Comparison of ENCODE assay signal across 8 cellular contexts in genomic region chr1:41361028-41361494, GRCh38. TPM values are rescaled to one million over a fixed set of nuclear protein-coding genes. Genes with fewer than 3 reads are reported as not detected.
DNase-seq lines count a peak whose midpoint lies in the region; ATAC-seq and TF ChIP-seq lines count a peak whose summit lies in the region.

Gene FOXO6, plus strand, starts transcription at chr1:41361434.

- peak; percentile 28 for TF ChIP-seq CTCF in AG04449 (IDR thresholded peaks at IDR 0.05; ENCODE audit: insufficient read depth, low read length, missing control alignments)

- peak within 1 kb of the TSS; percentile 55 for H3K4me3 ChIP-seq in AG04449 (ENCODE audit: low read depth, low read length)

- POLR2A ChIA-PET in AG04449 (lab: Yijun Ruan, JAX) = no interaction called here

- ATAC-seq in GM18909 (IDR thresholded peaks at IDR 0.05; ENCODE audit: poor library complexity, unreplicated experiment) = peak; percentile 91
- peak; percentile 88 for ATAC-seq in HG03280 (IDR thresholded peaks at IDR 0.05; ENCODE audit: unreplicated experiment)
- peak; percentile 94 for ATAC-seq in activated CD4-positive, CD25-positive, alpha-beta regulatory T cell treated with anti-CD3 and anti-CD28 coated beads, Interleukin-2, amount 50 U/mL, for 24 hours

- DNase-seq in AG04449 (ENCODE audit: low read depth, low spot score) (peak; percentile 45), NCI-H226 (peak; percentile 95), cerebellum (ENCODE audit: low spot score) (peak; percentile 100), islet precursor cell (peak; percentile 99)
- peak; percentile 88 for DNase-seq in stimulated activated CD4-positive, alpha-beta T cell treated with anti-CD3 and anti-CD28 coated beads, Interleukin-12 subunit alpha, Interleukin-12 subunit beta, amount 100 ng/mL, for 4 hours

- CTCF ChIA-PET in AG04449 (lab: Yijun Ruan, JAX) = interaction anchor here (1.0 to 2.0 kb wide), 10 partner anchors 10 to 78 kb away, joined by 3 to 9 read pairs (median 4); no protein-coding TSS in a partner anchor

RNA-seq across cellular contexts. Expression of gene FOXO6, which starts in this region (rescaled TPM):
- 1.3 TPM for total RNA-seq in cerebellum

Comparison
In these comparisons a context has a peak if more than half of its experiments do, and no peak if none do; other contexts are left out.
1. Peak in every context shown above with its lines: DNase-seq, ATAC-seq and H3K4me3 ChIP-seq.
2. DNase-seq: peak in every context shown above with its lines; median percentile 100 in cerebellum; 99 in islet precursor cell; 95 in NCI-H226; 88 in stimulated activated CD4-positive, alpha-beta T cell treated with anti-CD3 and anti-CD28 coated beads, Interleukin-12 subunit alpha, Interleukin-12 subunit beta, amount 100 ng/mL, for 4 hours; 45 in AG04449.